9 cellular contexts compared by ENCODE assay signal in the genomic region with DNA sequence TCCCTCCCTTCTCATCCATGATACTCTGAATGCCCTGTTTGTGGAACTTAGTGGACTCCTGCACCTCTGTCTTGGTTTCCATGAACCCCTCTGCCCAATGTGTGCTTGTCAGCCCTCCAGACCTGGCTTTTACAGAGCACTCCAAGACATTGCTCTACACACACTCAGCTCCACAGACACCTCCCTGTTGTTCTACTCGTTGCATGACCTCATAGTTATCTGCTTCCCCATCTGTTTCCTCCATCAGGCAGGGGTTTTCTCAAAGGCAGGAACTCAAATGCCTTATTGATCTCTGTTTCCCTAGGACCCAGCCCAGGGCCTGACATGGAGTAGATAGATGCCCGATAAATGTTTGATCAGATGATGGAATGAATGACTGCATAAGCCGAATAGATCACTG. TPM values are rescaled to one million over a fixed set of nuclear protein-coding genes. Genes with fewer than 3 reads are reported as not detected.
DNase-seq lines count a peak whose midpoint lies in the region; ATAC-seq, FAIRE-seq and TF ChIP-seq lines count a peak whose summit lies in the region.
"Had no signal": no experiment of that assay in that cellular context is flagged by ENCODE, and none has a peak within 500 bp of the region (broad histone marks: within the 10 kb centered on the region; RNA-seq: fewer than 3 reads in every experiment).

No MANE protein-coding gene starts in this region.

- DNase-seq in GDM1 (lab: John Stamatoyannopoulos, UW): peak; percentile 22
- peak; percentile 96 for DNase-seq in endothelial cell of umbilical vein (ENCODE audit: low read depth, low spot score)
- peak; percentile 36 for DNase-seq in pons (ENCODE audit: low spot score)
- no peak for DNase-seq in smooth muscle cell (lab: John Stamatoyannopoulos, UW; ENCODE audit: unreplicated experiment)
- DNase-seq in inferior parietal cortex (ENCODE audit: extremely low spot score): no peak
- no peak for DNase-seq in uterus
- DNase-seq: nephron progenitor cell had no signal

- H3F3A ChIP-seq in smooth muscle cell (ENCODE audit: low read depth): no peaks in the 10 kb centered on the region

- POLR2A ChIA-PET in endothelial cell of umbilical vein (lab: Charles Lee): interaction anchor here (1.0 to 1.5 kb wide), 2 partner anchors 8 to 12 kb away, joined by 3 to 8 read pairs; no protein-coding TSS in a partner anchor

- peaks cover 1% of the 10 kb centered on the region for H4K20me1 ChIP-seq in endothelial cell of umbilical vein (replicated peaks; ENCODE audit: control insufficient read depth, extremely low read depth, insufficient read depth, low read length)
- peaks cover 100% of the 10 kb centered on the region for H4K20me1 ChIP-seq in smooth muscle cell (ENCODE audit: low read depth)

- H3K27me3 ChIP-seq in endothelial cell of umbilical vein (ENCODE audit: control insufficient read depth in 2 of 2, insufficient read depth in 2 of 2, low read length in 2 of 2) (no peaks in the 10 kb centered on the region), smooth muscle cell (ENCODE audit: low read depth) (no peaks in the 10 kb centered on the region), uterus (no peaks in the 10 kb centered on the region)

- peak; percentile 79 for TF ChIP-seq POLR2A in endothelial cell of umbilical vein (IDR thresholded peaks at IDR 0.05; ENCODE audit: low read depth, low read length)
- TF ChIP-seq POLR2A in uterus (IDR thresholded peaks at IDR 0.05): no peak

- TF ChIP-seq CTCF in endothelial cell of umbilical vein (IDR thresholded peaks at IDR 0.05; ENCODE audit: extremely low read depth in 1 of 2, insufficient read depth in 1 of 2, low read depth in 1 of 2, low read length in 2 of 2): no peak
- no peak for TF ChIP-seq CTCF in smooth muscle cell (IDR thresholded peaks at IDR 0.05; ENCODE audit: borderline replicate concordance, insufficient read depth, poor library complexity, severe bottlenecking)
- TF ChIP-seq CTCF in uterus (IDR thresholded peaks at IDR 0.05): no peak

- H3K27ac ChIP-seq in endothelial cell of umbilical vein (ENCODE audit: insufficient read depth, low read depth, low read length) (peak overlapping the region; percentile 96), smooth muscle cell (ENCODE audit: low read depth) (no peak overlapping the region), uterus (peak overlapping the region in 1 of 2 donors; percentile 70)

- dilution Hi-C loops in endothelial cell of umbilical vein (cut with MboI; ENCODE audit: extremely low pct_ligation_motif_present, low sequenced_read_pairs): no loop called here

- H3K9me1 ChIP-seq in endothelial cell of umbilical vein (replicated peaks; ENCODE audit: control insufficient read depth, extremely low read depth, insufficient read depth, low read length): no peaks in the 10 kb centered on the region

- WGBS in smooth muscle cell (ENCODE audit: low lambda C conversion rate): 72% methylated on average over 3 of the region's 3 CpGs

- H3K79me2 ChIP-seq in endothelial cell of umbilical vein (ENCODE audit: control insufficient read depth, insufficient read depth, low read length): peaks cover 97% of the 10 kb centered on the region
- peaks cover 100% of the 10 kb centered on the region for H3K79me2 ChIP-seq in smooth muscle cell (ENCODE audit: low read depth)

- CTCF ChIA-PET in endothelial cell of umbilical vein (lab: Charles Lee): interaction anchor here (1.0 to 3.8 kb wide), 10 partner anchors 9 to 260 kb away, joined by 3 to 26 read pairs (median 6); a partner anchor contains a TSS

- ATAC-seq in SK-N-SH treated with all-trans-retinoic acid at 6 μM for 48 hours: peak; percentile 25; the same call in 1 of the 3 replicates
- no peak for ATAC-seq in HG03565 (IDR thresholded peaks at IDR 0.05; ENCODE audit: unreplicated experiment)

- FAIRE-seq in endothelial cell of umbilical vein (lab: Jason Lieb, UNC): peak; percentile 98

- H3K4me3 ChIP-seq in endothelial cell of umbilical vein (replicated peaks in 1 of 3; ENCODE audit: insufficient read depth in 1 of 3, low read depth in 1 of 3, low read length in 3 of 3) (no peak overlapping the region), smooth muscle cell (no peak overlapping the region), uterus (no peak overlapping the region)

- BruUV-seq in endothelial cell of umbilical vein (replicated peaks; lab: Mats Ljungman, UMichigan): no TSS peak

- H3K4me1 ChIP-seq in endothelial cell of umbilical vein (ENCODE audit: control insufficient read depth, extremely low read depth, insufficient read depth, low read length): peaks cover 78% of the 10 kb centered on the region
- H3K4me1 ChIP-seq in smooth muscle cell (ENCODE audit: low read depth): no peaks in the 10 kb centered on the region
- peaks cover 0 to 27% of the 10 kb centered on the region in 2 donors for H3K4me1 ChIP-seq in uterus

- H3K36me3 ChIP-seq in endothelial cell of umbilical vein (ENCODE audit: control insufficient read depth in 2 of 2, extremely low read depth in 1 of 2, insufficient read depth in 2 of 2, low read length in 2 of 2) (no peaks in the 10 kb centered on the region), smooth muscle cell (ENCODE audit: low read depth) (no peaks in the 10 kb centered on the region), uterus (no peaks in the 10 kb centered on the region)

- H2AFZ ChIP-seq in endothelial cell of umbilical vein (ENCODE audit: low read depth, low read length) (no peak overlapping the region), smooth muscle cell (ENCODE audit: low read depth) (no peak overlapping the region)

- H3K9me3 ChIP-seq in endothelial cell of umbilical vein (replicated peaks; ENCODE audit: control insufficient read depth, insufficient read depth, low read length): no peaks in the 10 kb centered on the region
- no peaks in the 10 kb centered on the region for H3K9me3 ChIP-seq in smooth muscle cell (replicated peaks; ENCODE audit: low read depth)
- H3K9me3 ChIP-seq in uterus: no peaks in the 10 kb centered on the region

- intact Hi-C loops in endothelial cell of umbilical vein (cut with micrococcal nuclease) (loop anchor here (1.0 to 2.0 kb wide), 3 partner anchors 9 to 99 kb away; a partner anchor contains a TSS), uterus (cut with DNase I; ENCODE audit: low total_unique reads) (no loop called here)

- peak overlapping the region; percentile 58 for H3K9ac ChIP-seq in endothelial cell of umbilical vein (replicated peaks; ENCODE audit: extremely low read depth, insufficient read depth, low read length)
- no peak overlapping the region for H3K9ac ChIP-seq in smooth muscle cell (ENCODE audit: low read depth)

- peak overlapping the region; percentile 20 for H3K4me2 ChIP-seq in endothelial cell of umbilical vein (ENCODE audit: insufficient read depth, low read length)
- H3K4me2 ChIP-seq in smooth muscle cell: no peak overlapping the region

TF ChIP-seq in SK-N-SH treated with all-trans-retinoic acid at 6 μM for 48 hours, 23 proteins besides CTCF, POLR2A, EP300 and RAD21 (continues in another document):
- TF ChIP-seq ARNTL (CRISPR knock-in tag; IDR thresholded peaks at IDR 0.05; ENCODE audit: borderline replicate concordance, low read depth): no peak
- TF ChIP-seq, protein P1, sequence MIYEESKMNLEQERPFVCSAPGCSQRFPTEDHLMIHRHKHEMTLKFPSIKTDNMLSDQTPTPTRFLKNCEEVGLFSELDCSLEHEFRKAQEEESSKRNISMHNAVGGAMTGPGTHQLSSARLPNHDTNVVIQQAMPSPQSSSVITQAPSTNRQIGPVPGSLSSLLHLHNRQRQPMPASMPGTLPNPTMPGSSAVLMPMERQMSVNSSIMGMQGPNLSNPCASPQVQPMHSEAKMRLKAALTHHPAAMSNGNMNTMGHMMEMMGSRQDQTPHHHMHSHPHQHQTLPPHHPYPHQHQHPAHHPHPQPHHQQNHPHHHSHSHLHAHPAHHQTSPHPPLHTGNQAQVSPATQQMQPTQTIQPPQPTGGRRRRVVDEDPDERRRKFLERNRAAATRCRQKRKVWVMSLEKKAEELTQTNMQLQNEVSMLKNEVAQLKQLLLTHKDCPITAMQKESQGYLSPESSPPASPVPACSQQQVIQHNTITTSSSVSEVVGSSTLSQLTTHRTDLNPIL (CRISPR knock-in tag; IDR thresholded peaks at IDR 0.05; ENCODE audit: low read depth): no peak
- TF ChIP-seq ZFP30 (CRISPR knock-in tag; IDR thresholded peaks at IDR 0.05): no peak
- no peak for TF ChIP-seq PPARA (CRISPR knock-in tag; IDR thresholded peaks at IDR 0.05; ENCODE audit: borderline replicate concordance)
- no peak for TF ChIP-seq RARB (CRISPR knock-in tag; IDR thresholded peaks at IDR 0.05)
- TF ChIP-seq ZFP3 (CRISPR knock-in tag; IDR thresholded peaks at IDR 0.05): no peak
- TF ChIP-seq GLIS3 (CRISPR knock-in tag; IDR thresholded peaks at IDR 0.05): no peak

TF ChIP-seq in endothelial cell of umbilical vein, 7 proteins besides CTCF, POLR2A, EP300 and RAD21:
- TF ChIP-seq FOS (IDR thresholded peaks at IDR 0.05; ENCODE audit: borderline replicate concordance, insufficient read depth, low read length) (no peak), JUN (IDR thresholded peaks at IDR 0.05; ENCODE audit: borderline replicate concordance, insufficient read depth, insufficient read length, low read depth) (peak; percentile 98), POLR2AphosphoS5 (IDR thresholded peaks at IDR 0.05; ENCODE audit: insufficient read depth, low read depth, low read length) (peak; percentile 95), EZH2 (IDR thresholded peaks at IDR 0.05; ENCODE audit: borderline replicate concordance, low read depth, low read length, severe bottlenecking) (no peak), GATA2 (IDR thresholded peaks at IDR 0.05; ENCODE audit: insufficient read depth, insufficient read length, low read depth, low read length) (peak; percentile 99), MYC (IDR thresholded peaks at IDR 0.05; ENCODE audit: low read depth, low read length) (no peak)
- TF ChIP-seq, protein P2, sequence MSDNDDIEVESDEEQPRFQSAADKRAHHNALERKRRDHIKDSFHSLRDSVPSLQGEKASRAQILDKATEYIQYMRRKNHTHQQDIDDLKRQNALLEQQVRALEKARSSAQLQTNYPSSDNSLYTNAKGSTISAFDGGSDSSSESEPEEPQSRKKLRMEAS (IDR thresholded peaks at IDR 0.05; ENCODE audit: insufficient read depth, insufficient read length): no peak

RNA-seq across cellular contexts. Expression of a gene that starts 13.3 kb away (rescaled TPM):
- total RNA-seq in endothelial cell of umbilical vein: 219 and 224 TPM in 2 replicates
- 151 and 164 TPM in 2 replicates for polyA plus RNA-seq in endothelial cell of umbilical vein
- polyA plus RNA-seq in endothelial cell of umbilical vein (2011; cell fraction: cytosol; rRNA removed): 93.8 and 102 TPM in 2 replicates
- 1,047 and 1,209 TPM in 2 replicates for polyA plus RNA-seq in endothelial cell of umbilical vein (2011; cell fraction: nucleus; rRNA removed)
- polyA plus RNA-seq in endothelial cell of umbilical vein (2012): 117 and 145 TPM in 2 replicates
- polyA minus RNA-seq in endothelial cell of umbilical vein: 318 and 338 TPM in 2 replicates
- 39.2 TPM for polyA minus RNA-seq in endothelial cell of umbilical vein (2011; cell fraction: cytosol; rRNA and poly(A)+ RNA removed)
- polyA minus RNA-seq in endothelial cell of umbilical vein (2011; cell fraction: nucleus; rRNA and poly(A)+ RNA removed): 317 and 330 TPM in 2 replicates
- total RNA-seq in smooth muscle cell: 45.2 and 77.1 TPM in 2 replicates
- polyA plus RNA-seq in smooth muscle cell: 36.9 and 38.5 TPM in 2 replicates
- 100 to 1,000 TPM in 3 of 4 donors, 10 to 100 TPM in 1; 38.8 to 180 (median 138) TPM for total RNA-seq in uterus

Comparison
In these comparisons a context has a peak if more than half of its experiments do, and no peak if none do; other contexts are left out.
1. DNase-seq: peak in GDM1 (single experiment), endothelial cell of umbilical vein (single experiment) and pons (single experiment); none in smooth muscle cell (single experiment), inferior parietal cortex (single experiment) and uterus (0 of 2).